In genomic region chr1:9539829-9540550, GRCh38 we compare ENCODE assay signal across 1 cellular context.
TF ChIP-seq lines count a peak whose summit lies in the region.

No MANE protein-coding gene starts in this region.

TF ChIP-seq in H1, 55 proteins besides CTCF, POLR2A, EP300 and RAD21:
- TF ChIP-seq CHD7 (IDR thresholded peaks at IDR 0.05; ENCODE audit: insufficient replicate concordance, low read length) (no peak), KDM4A (IDR thresholded peaks at IDR 0.05; ENCODE audit: low read depth, low read length, severe bottlenecking) (peak; percentile 70), SIN3A (conservative IDR thresholded peaks at IDR 0.05 in 1 of 2, IDR thresholded peaks at IDR 0.05 in 1 of 2; ENCODE audit: low read depth in 1 of 2, low read length in 2 of 2) (peak in 1 of 2 experiments; percentile 23; a peak in 1 of 4 replicates), PHF8 (conservative IDR thresholded peaks at IDR 0.05; ENCODE audit: low read depth, low read length) (peak; percentile 29; the same call in 1 of the 2 replicates), TAF1 (IDR thresholded peaks at IDR 0.05; ENCODE audit: low read depth, low read length) (0 out of 2 replicates have a peak, but pooled peaks have one; percentile 19), CREB1 (IDR thresholded peaks at IDR 0.05) (peak; percentile 35; the same call in 1 of the 2 replicates), ASH2L (IDR thresholded peaks at IDR 0.05; ENCODE audit: low read length) (peak; percentile 23), HDAC6 (IDR thresholded peaks at IDR 0.05; ENCODE audit: low read depth, low read length) (no peak), POU5F1 (IDR thresholded peaks at IDR 0.05; ENCODE audit: low read depth, low read length) (no peak)
- TF ChIP-seq, protein P1, sequence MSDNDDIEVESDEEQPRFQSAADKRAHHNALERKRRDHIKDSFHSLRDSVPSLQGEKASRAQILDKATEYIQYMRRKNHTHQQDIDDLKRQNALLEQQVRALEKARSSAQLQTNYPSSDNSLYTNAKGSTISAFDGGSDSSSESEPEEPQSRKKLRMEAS (IDR thresholded peaks at IDR 0.05), result peak; percentile 44; the same call in 1 of the 2 replicates
